ENCODE assay signal across 12 cellular contexts in the genomic region with DNA sequence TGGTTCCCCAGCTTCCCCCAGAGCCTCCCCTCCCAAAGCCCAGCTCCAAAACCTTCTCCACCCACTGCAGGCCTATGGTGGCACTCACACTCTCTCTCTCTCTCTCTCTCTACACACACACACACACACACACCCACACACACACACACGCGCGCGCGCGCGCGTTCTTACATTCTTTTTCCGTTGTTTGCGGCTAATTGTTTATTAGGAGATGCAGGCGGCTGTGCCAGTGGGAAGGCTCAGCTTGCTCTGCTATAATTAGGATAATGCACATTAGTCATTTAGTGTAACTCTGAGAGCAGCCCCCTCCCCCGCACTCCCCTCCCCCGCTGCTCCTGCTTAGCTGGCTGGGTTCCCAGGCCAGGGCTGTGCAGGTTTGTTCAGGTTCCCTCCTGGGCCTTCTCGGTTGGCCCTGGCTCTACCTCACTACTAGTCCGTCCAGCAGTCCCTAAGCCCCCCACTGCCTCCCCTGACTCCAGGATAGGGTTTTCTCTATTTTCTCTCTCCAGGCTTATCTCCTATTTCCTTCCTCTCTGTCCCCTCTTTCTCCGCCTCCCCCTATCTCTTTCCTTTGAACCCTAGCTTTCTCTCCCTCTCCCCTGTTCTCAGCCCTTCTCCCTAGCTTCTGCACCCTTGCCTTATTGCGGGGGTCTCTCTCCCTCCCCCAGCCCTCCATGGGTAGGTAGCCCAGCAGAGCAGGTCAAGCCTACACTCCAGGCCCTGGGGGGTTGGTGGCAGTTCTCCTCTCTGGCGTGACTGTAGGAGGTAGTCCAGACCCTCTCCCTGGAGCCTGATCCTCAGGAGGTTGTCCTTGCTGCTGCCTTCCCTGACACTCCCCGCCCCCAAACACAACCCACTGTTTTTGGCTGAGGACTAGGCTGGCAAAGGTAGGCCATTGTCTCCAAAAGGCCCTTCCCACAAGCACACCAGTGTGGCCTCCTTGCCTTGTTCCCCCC. TPM values are rescaled to one million over a fixed set of nuclear protein-coding genes. Genes with fewer than 3 reads are reported as not detected.
DNase-seq lines count a peak whose midpoint lies in the region; ATAC-seq and TF ChIP-seq lines count a peak whose summit lies in the region.
"Had no signal": no experiment of that assay in that cellular context is flagged by ENCODE, and none has a peak within 500 bp of the region (broad histone marks: within the 10 kb centered on the region; RNA-seq: fewer than 3 reads in every experiment).

No MANE protein-coding gene starts in this region.

- POLR2A ChIA-PET in activated CD4-positive, alpha-beta T cell treated with anti-CD3 and anti-CD28 coated beads for 36 hours (lab: Charles Lee), result no interaction called here
- POLR2A ChIA-PET in activated CD4-positive, alpha-beta T cell treated with anti-CD3 and anti-CD28 coated beads, Interleukin-2, amount 10 ng/mL, durations not matched to agents 7 days and 5 days (lab: Charles Lee), result no interaction called here

- TF ChIP-seq CTCF in glutamatergic neuron (IDR thresholded peaks at IDR 0.05; ENCODE audit: partially characterized antibody, unreplicated experiment), result no peak

- no peaks in the 10 kb centered on the region for H3K36me3 Mint-ChIP-seq in activated CD4-positive, alpha-beta T cell treated with anti-CD3 and anti-CD28 coated beads for 36 hours (ENCODE audit: low read depth)
- no peaks in the 10 kb centered on the region for H3K36me3 Mint-ChIP-seq in activated CD4-positive, alpha-beta T cell treated with anti-CD3 and anti-CD28 coated beads, Interleukin-2, amount 10 ng/mL, durations not matched to agents 7 days and 5 days (ENCODE audit: low read depth)
- H3K36me3 Mint-ChIP-seq in glutamatergic neuron (ENCODE audit: unreplicated experiment), result no peaks in the 10 kb centered on the region

- intact Hi-C loops in activated CD4-positive, alpha-beta T cell treated with anti-CD3 and anti-CD28 coated beads for 36 hours (cut with DNase I, micrococcal nuclease), result no loop called here

- DNase-seq in activated CD4-positive, alpha-beta T cell treated with anti-CD3 and anti-CD28 coated beads for 36 hours, result peak; percentile 28
- DNase-seq in activated CD4-positive, alpha-beta T cell treated with anti-CD3 and anti-CD28 coated beads, Interleukin-2, amount 10 ng/mL, durations not matched to agents 7 days and 5 days, result no peak
- peak; percentile 11 for DNase-seq in NCI-H748 treated with DMSO at 0.1 percent for 48 hours (lab: John Stamatoyannopoulos, UW)
- DNase-seq in glutamatergic neuron, result peak; percentile 82
- peak; percentile 25 for DNase-seq in superior temporal gyrus (ENCODE audit: extremely low spot score)
- DNase-seq in inferior parietal cortex (ENCODE audit: extremely low spot score), result no peak
- DNase-seq: ACHN, activated gamma-delta T cell had no signal

- peaks cover 33% of the 10 kb centered on the region for H3K27me3 Mint-ChIP-seq in activated CD4-positive, alpha-beta T cell treated with anti-CD3 and anti-CD28 coated beads for 36 hours
- H3K27me3 Mint-ChIP-seq in activated CD4-positive, alpha-beta T cell treated with anti-CD3 and anti-CD28 coated beads, Interleukin-2, amount 10 ng/mL, durations not matched to agents 7 days and 5 days, result peaks cover 24% of the 10 kb centered on the region
- H3K27me3 Mint-ChIP-seq in glutamatergic neuron (ENCODE audit: unreplicated experiment), result peaks cover 20% of the 10 kb centered on the region

- H3K27ac Mint-ChIP-seq in activated CD4-positive, alpha-beta T cell treated with anti-CD3 and anti-CD28 coated beads for 36 hours, result no peak overlapping the region
- H3K27ac Mint-ChIP-seq in activated CD4-positive, alpha-beta T cell treated with anti-CD3 and anti-CD28 coated beads, Interleukin-2, amount 10 ng/mL, durations not matched to agents 7 days and 5 days, result no peak overlapping the region
- H3K27ac Mint-ChIP-seq in glutamatergic neuron (ENCODE audit: unreplicated experiment), result peak overlapping the region; percentile 95

- no peak for ATAC-seq in activated CD4-positive, alpha-beta T cell treated with anti-CD3 and anti-CD28 coated beads for 36 hours
- ATAC-seq in HG03439 (IDR thresholded peaks at IDR 0.05; ENCODE audit: unreplicated experiment) (no peak), GM21737 (IDR thresholded peaks at IDR 0.05; ENCODE audit: unreplicated experiment) (no peak)

- no peaks in the 10 kb centered on the region for H3K4me1 Mint-ChIP-seq in activated CD4-positive, alpha-beta T cell treated with anti-CD3 and anti-CD28 coated beads for 36 hours
- no peaks in the 10 kb centered on the region for H3K4me1 Mint-ChIP-seq in activated CD4-positive, alpha-beta T cell treated with anti-CD3 and anti-CD28 coated beads, Interleukin-2, amount 10 ng/mL, durations not matched to agents 7 days and 5 days
- H3K4me1 Mint-ChIP-seq in glutamatergic neuron (ENCODE audit: low read depth, unreplicated experiment), result peaks cover 77% of the 10 kb centered on the region

- no peak overlapping the region for H3K4me3 Mint-ChIP-seq in activated CD4-positive, alpha-beta T cell treated with anti-CD3 and anti-CD28 coated beads for 36 hours
- H3K4me3 Mint-ChIP-seq in activated CD4-positive, alpha-beta T cell treated with anti-CD3 and anti-CD28 coated beads, Interleukin-2, amount 10 ng/mL, durations not matched to agents 7 days and 5 days, result no peak overlapping the region
- peak overlapping the region; percentile 51 for H3K4me3 Mint-ChIP-seq in glutamatergic neuron (ENCODE audit: unreplicated experiment)

- no peaks in the 10 kb centered on the region for H3K9me3 Mint-ChIP-seq in activated CD4-positive, alpha-beta T cell treated with anti-CD3 and anti-CD28 coated beads for 36 hours (ENCODE audit: low read depth)
- no peaks in the 10 kb centered on the region for H3K9me3 Mint-ChIP-seq in activated CD4-positive, alpha-beta T cell treated with anti-CD3 and anti-CD28 coated beads, Interleukin-2, amount 10 ng/mL, durations not matched to agents 7 days and 5 days
- H3K9me3 Mint-ChIP-seq in glutamatergic neuron (ENCODE audit: unreplicated experiment), result peaks cover 31% of the 10 kb centered on the region

- CTCF ChIA-PET in activated CD4-positive, alpha-beta T cell treated with anti-CD3 and anti-CD28 coated beads for 36 hours (lab: Charles Lee), result no interaction called here
- CTCF ChIA-PET in activated CD4-positive, alpha-beta T cell treated with anti-CD3 and anti-CD28 coated beads, Interleukin-2, amount 10 ng/mL, durations not matched to agents 7 days and 5 days (lab: Charles Lee), result interaction anchor here (0.7 kb wide), 1 partner anchor 20 kb away, joined by 3 read pairs; no protein-coding TSS in a partner anchor

RNA-seq across cellular contexts. Expression of a gene that starts 34.0 kb away (rescaled TPM):
- not detected for total RNA-seq in activated CD4-positive, alpha-beta T cell treated with anti-CD3 and anti-CD28 coated beads for 36 hours
- total RNA-seq in activated CD4-positive, alpha-beta T cell treated with anti-CD3 and anti-CD28 coated beads, Interleukin-2, amount 10 ng/mL, durations not matched to agents 7 days and 5 days, result not detected
- 93.6 TPM for total RNA-seq in glutamatergic neuron (ENCODE audit: unreplicated experiment)
- total RNA-seq: glomerular endothelial cell, lung microvascular endothelial cell had no signal

Comparison
In these comparisons a context has a peak if more than half of its experiments do, and no peak if none do; other contexts are left out.
1. DNase-seq: peak in activated CD4-positive, alpha-beta T cell treated with anti-CD3 and anti-CD28 coated beads for 36 hours (single experiment), NCI-H748 treated with DMSO at 0.1 percent for 48 hours (single experiment), glutamatergic neuron (single experiment) and superior temporal gyrus (single experiment); none in activated CD4-positive, alpha-beta T cell treated with anti-CD3 and anti-CD28 coated beads, Interleukin-2, amount 10 ng/mL, durations not matched to agents 7 days and 5 days (single experiment) and inferior parietal cortex (single experiment).
2. RNA of a gene that starts 34.0 kb away (total RNA-seq): 93.6 TPM in glutamatergic neuron (single experiment); not detected in activated CD4-positive, alpha-beta T cell treated with anti-CD3 and anti-CD28 coated beads for 36 hours and not detected in activated CD4-positive, alpha-beta T cell treated with anti-CD3 and anti-CD28 coated beads, Interleukin-2, amount 10 ng/mL, durations not matched to agents 7 days and 5 days; every median in the first group is over 10 times any median in the second.